In genomic region chr6:28751963-28752350, GRCh38 we compare ENCODE assay signal across 26 cellular contexts.
"Had no signal": no experiment of that assay in that cellular context is flagged by ENCODE, and none has a peak within 500 bp of the region (broad histone marks: within the 10 kb centered on the region; RNA-seq: fewer than 3 reads in every experiment).

No MANE protein-coding gene starts in this region.

- H3K4me3 ChIP-seq: ascending aorta, cardiac muscle cell, heart left ventricle, left lung, lung, neural progenitor cell, right atrium auricular region, tibial nerve had no signal

- H3K4me1 ChIP-seq: ascending aorta, heart left ventricle, left lung, right atrium auricular region, tibial nerve had no signal

- H3K36me3 ChIP-seq: ascending aorta, cardiac muscle cell, heart left ventricle, left lung, neural progenitor cell, right atrium auricular region, tibial nerve had no signal

- H3K27ac Mint-ChIP-seq: activated B cell treated with CpG ODN at 0.5 μM for 24 hours; activated CD4-positive, alpha-beta T cell treated with anti-CD3 and anti-CD28 coated beads for 36 hours; activated naive CD8-positive, alpha-beta T cell treated with anti-CD3 and anti-CD28 coated beads, Interleukin-2, amount 10 ng/mL, durations not matched to agents 7 days and 5 days; brain; natural killer cell; neural progenitor cell had no signal

- H2AFZ ChIP-seq: neural progenitor cell had no signal

- H3K36me3 Mint-ChIP-seq: activated naive CD8-positive, alpha-beta T cell treated with anti-CD3 and anti-CD28 coated beads, Interleukin-2, amount 10 ng/mL, durations not matched to agents 7 days and 5 days; brain; neural progenitor cell had no signal

- H3K4me1 Mint-ChIP-seq: activated B cell treated with CpG ODN at 0.5 μM for 24 hours; activated CD4-positive, alpha-beta T cell treated with anti-CD3 and anti-CD28 coated beads for 36 hours; activated naive CD8-positive, alpha-beta T cell treated with anti-CD3 and anti-CD28 coated beads, Interleukin-2, amount 10 ng/mL, durations not matched to agents 7 days and 5 days; natural killer cell had no signal

- DNase-seq: activated B cell treated with CpG ODN at 0.5 μM for 24 hours; activated CD4-positive, alpha-beta T cell treated with anti-CD3 and anti-CD28 coated beads for 36 hours; activated CD4-positive, alpha-beta T cell treated with anti-CD3 and anti-CD28 coated beads, Interleukin-2, amount 50 U/mL, for 4 hours; activated CD8-positive, alpha-beta memory T cell treated with anti-CD3 and anti-CD28 coated beads for 24 hours; activated effector memory CD4-positive, alpha-beta T cell treated with Interleukin-2 at 50 U/mL for 16 hours; activated naive CD4-positive, alpha-beta T cell treated with Interleukin-2 at 50 U/mL for 16 hours; activated naive CD8-positive, alpha-beta T cell treated with anti-CD3 and anti-CD28 coated beads, Interleukin-2, amount 10 ng/mL, durations not matched to agents 7 days and 5 days; cerebellar nuclear complex; cortex of kidney; heart left ventricle; hypothalamus; left lung; mesendoderm; natural killer cell; occipital lobe; stimulated activated CD4-positive, alpha-beta T cell treated with anti-CD3 and anti-CD28 coated beads, Interleukin-15, amount 100 ng/mL, for 24 hours; stimulated activated CD4-positive, alpha-beta T cell treated with anti-CD3 and anti-CD28 coated beads, Interleukin-2, amount 100 ng/mL, for 24 hours; stimulated activated naive CD4-positive, alpha-beta T cell had no signal

- FAIRE-seq: endothelial cell of umbilical vein had no signal

- ATAC-seq: activated CD4-positive, alpha-beta T cell treated with anti-CD3 and anti-CD28 coated beads for 36 hours; heart left ventricle; left lung; natural killer cell had no signal

- H3K9ac ChIP-seq: neural progenitor cell had no signal

- H3K4me3 Mint-ChIP-seq: activated B cell treated with CpG ODN at 0.5 μM for 24 hours; activated CD4-positive, alpha-beta T cell treated with anti-CD3 and anti-CD28 coated beads for 36 hours; activated naive CD8-positive, alpha-beta T cell treated with anti-CD3 and anti-CD28 coated beads, Interleukin-2, amount 10 ng/mL, durations not matched to agents 7 days and 5 days; brain; natural killer cell; neural progenitor cell had no signal

- H3K27me3 ChIP-seq: ascending aorta, right atrium auricular region had no signal

- H3K27ac ChIP-seq: ascending aorta, cardiac muscle cell, heart left ventricle, left lung, neural progenitor cell, right atrium auricular region, tibial nerve had no signal

- H3K4me2 ChIP-seq: neural progenitor cell had no signal
